Comparison of ENCODE assay signal across 12 cellular contexts in genomic region chr9:96852676-96853075, GRCh38. TPM values are rescaled to one million over a fixed set of nuclear protein-coding genes. Genes with fewer than 3 reads are reported as not detected.
DNase-seq lines count a peak whose midpoint lies in the region; ATAC-seq and TF ChIP-seq lines count a peak whose summit lies in the region.
"Had no signal": no experiment of that assay in that cellular context is flagged by ENCODE, and none has a peak within 500 bp of the region (broad histone marks: within the 10 kb centered on the region; RNA-seq: fewer than 3 reads in every experiment).

No MANE protein-coding gene starts in this region.

- no peak for ATAC-seq in HG02678 (IDR thresholded peaks at IDR 0.05; ENCODE audit: unreplicated experiment)
- no peak for ATAC-seq in upper lobe of left lung (ENCODE audit: low FRiP score in 2 of 2)
- no peak for ATAC-seq in mucosa of descending colon

- TF ChIP-seq CTCF in fibroblast of lung (conservative IDR thresholded peaks at IDR 0.05 in 1 of 2, IDR thresholded peaks at IDR 0.05 in 1 of 2; ENCODE audit: low read depth in 1 of 2, low read length in 2 of 2) (no peak), upper lobe of left lung (IDR thresholded peaks at IDR 0.05) (no peak), mucosa of descending colon (IDR thresholded peaks at IDR 0.05) (no peak)

- H3K27ac Mint-ChIP-seq in activated CD4-positive, alpha-beta T cell treated with anti-CD3 and anti-CD28 coated beads, Interleukin-2, amount 10 ng/mL, durations not matched to agents 7 days and 5 days: no peak overlapping the region

- H3K36me3 Mint-ChIP-seq in activated CD4-positive, alpha-beta T cell treated with anti-CD3 and anti-CD28 coated beads, Interleukin-2, amount 10 ng/mL, durations not matched to agents 7 days and 5 days (ENCODE audit: low read depth): peaks cover 29% of the 10 kb centered on the region

- H3K9me3 ChIP-seq in fibroblast of lung (ENCODE audit: control insufficient read depth, insufficient read depth, low read depth, low read length) (no peaks in the 10 kb centered on the region), skeletal muscle tissue (ENCODE audit: control insufficient read depth in 3 of 3, low read length in 3 of 3) (no peaks in the 10 kb centered on the region), upper lobe of left lung (no peaks in the 10 kb centered on the region), mucosa of descending colon (no peaks in the 10 kb centered on the region)

- TF ChIP-seq EP300 in upper lobe of left lung (IDR thresholded peaks at IDR 0.05): no peak

- H3K4me1 ChIP-seq in fibroblast of lung (ENCODE audit: control insufficient read depth, extremely low read depth, insufficient read depth, low read length) (peaks cover 4% of the 10 kb centered on the region), skeletal muscle tissue (ENCODE audit: control insufficient read depth in 3 of 3, insufficient read depth in 3 of 3, low read length in 3 of 3) (peaks cover 8 to 24% (median 9%) of the 10 kb centered on the region in 3 donors), upper lobe of left lung (peaks cover 9 to 32% (median 20%) of the 10 kb centered on the region in 4 donors), mucosa of descending colon (ENCODE audit: low read depth) (peaks cover 18% of the 10 kb centered on the region)

- no peak overlapping the region for H3K27ac ChIP-seq in fibroblast of lung (ENCODE audit: insufficient read depth, low read length)
- no peak overlapping the region for H3K27ac ChIP-seq in skeletal muscle tissue (ENCODE audit: low read depth, low read length)
- H3K27ac ChIP-seq in upper lobe of left lung: no peak overlapping the region

- H3K4me3 Mint-ChIP-seq in activated CD4-positive, alpha-beta T cell treated with anti-CD3 and anti-CD28 coated beads, Interleukin-2, amount 10 ng/mL, durations not matched to agents 7 days and 5 days: peak overlapping the region; percentile 100

- H3K27me3 ChIP-seq in fibroblast of lung (ENCODE audit: control insufficient read depth, insufficient read depth, low read length) (no peaks in the 10 kb centered on the region), skeletal muscle tissue (ENCODE audit: control insufficient read depth in 3 of 3, insufficient read depth in 3 of 3, low read length in 3 of 3) (no peaks in the 10 kb centered on the region), upper lobe of left lung (no peaks in the 10 kb centered on the region)
- H3K27me3 ChIP-seq: MG63 had no signal

- peak overlapping the region; percentile 90 for H3K4me2 ChIP-seq in fibroblast of lung (ENCODE audit: extremely low read depth, insufficient read depth, low read length)

- H3K4me1 Mint-ChIP-seq in activated CD4-positive, alpha-beta T cell treated with anti-CD3 and anti-CD28 coated beads, Interleukin-2, amount 10 ng/mL, durations not matched to agents 7 days and 5 days: peaks cover 43% of the 10 kb centered on the region

- H3K9ac ChIP-seq in fibroblast of lung (ENCODE audit: insufficient read depth, low read length) (no peak overlapping the region), skeletal muscle tissue (ENCODE audit: low read depth in 1 of 3, low read length in 3 of 3) (peak overlapping the region in 1 of 3 donors; percentile 76)

- CTCF ChIA-PET in activated CD4-positive, alpha-beta T cell treated with anti-CD3 and anti-CD28 coated beads, Interleukin-2, amount 10 ng/mL, durations not matched to agents 7 days and 5 days (lab: Charles Lee): no interaction called here

- H3K36me3 ChIP-seq in fibroblast of lung (ENCODE audit: control insufficient read depth, insufficient read depth, low read length): no peaks in the 10 kb centered on the region
- no peaks in the 10 kb centered on the region for H3K36me3 ChIP-seq in skeletal muscle tissue (ENCODE audit: control insufficient read depth in 3 of 3, insufficient read depth in 3 of 3, low read length in 3 of 3)
- H3K36me3 ChIP-seq in upper lobe of left lung: no peaks in the 10 kb centered on the region
- H3K36me3 ChIP-seq in mucosa of descending colon (ENCODE audit: low read depth): no peaks in the 10 kb centered on the region
- H3K36me3 ChIP-seq: MG63 had no signal

- H3K79me2 ChIP-seq in fibroblast of lung (ENCODE audit: control insufficient read depth, insufficient read depth, low read length): peaks cover 7% of the 10 kb centered on the region

- H3K4me3 ChIP-seq in fibroblast of lung (replicated peaks in 1 of 4; ENCODE audit: control extremely low read depth in 1 of 4, insufficient read depth in 1 of 4, low read depth in 3 of 4, low read length in 4 of 4): peak overlapping the region in 1 of 4 experiments; percentile 79
- peak overlapping the region; percentile 85 to 93 (median 88) for H3K4me3 ChIP-seq in skeletal muscle tissue (ENCODE audit: low read length in 3 of 3)
- H3K4me3 ChIP-seq in upper lobe of left lung: peak overlapping the region in 1 of 4 donors; percentile 88
- no peak overlapping the region for H3K4me3 ChIP-seq in mucosa of descending colon

- POLR2A ChIA-PET in activated CD4-positive, alpha-beta T cell treated with anti-CD3 and anti-CD28 coated beads, Interleukin-2, amount 10 ng/mL, durations not matched to agents 7 days and 5 days (lab: Charles Lee): no interaction called here

- no peaks in the 10 kb centered on the region for H4K20me1 ChIP-seq in fibroblast of lung (ENCODE audit: control insufficient read depth, extremely low read depth, insufficient read depth, low read length)

- H3K9me3 Mint-ChIP-seq in activated CD4-positive, alpha-beta T cell treated with anti-CD3 and anti-CD28 coated beads, Interleukin-2, amount 10 ng/mL, durations not matched to agents 7 days and 5 days: peaks cover 24% of the 10 kb centered on the region

- intact Hi-C loops in mucosa of descending colon (cut with DNase I, micrococcal nuclease): loop anchor here in 1 of 2 donors (10.0 kb wide), 1 partner anchor 542 kb away; no protein-coding TSS in a partner anchor

- WGBS in upper lobe of left lung, 2 donors: 84 to 92% methylated on average over 4 of the region's 4 CpGs

- no peak overlapping the region for H2AFZ ChIP-seq in fibroblast of lung (ENCODE audit: low read length)

- TF ChIP-seq POLR2A in upper lobe of left lung (IDR thresholded peaks at IDR 0.05): no peak

- no peak for DNase-seq in activated CD4-positive, alpha-beta T cell treated with anti-CD3 and anti-CD28 coated beads, Interleukin-2, amount 10 ng/mL, durations not matched to agents 7 days and 5 days
- DNase-seq in activated CD4-positive, alpha-beta T cell treated with anti-CD3 and anti-CD28 coated beads for 4 hours: no peak
- DNase-seq in SW480 (ENCODE audit: low spot score) (peak; percentile 16), fibroblast of lung (ENCODE audit: low read depth in 2 of 2) (peak in 1 of 2 donors; percentile 41), upper lobe of left lung (no peak), mucosa of descending colon (no peak)
- DNase-seq: activated CD4-positive, CD25-positive, alpha-beta regulatory T cell treated with anti-CD3 and anti-CD28 coated beads, Interleukin-2, amount 50 U/mL, for 72 hours; head of caudate nucleus; MG63; stimulated activated CD4-positive, alpha-beta T cell treated with anti-CD3 and anti-CD28 coated beads, Interleukin-1b, Interleukin-23, amount 100 ng/mL, for 48 hours had no signal

- H3K27me3 Mint-ChIP-seq in activated CD4-positive, alpha-beta T cell treated with anti-CD3 and anti-CD28 coated beads, Interleukin-2, amount 10 ng/mL, durations not matched to agents 7 days and 5 days: peaks cover 19% of the 10 kb centered on the region

RNA-seq across cellular contexts. Expression of gene ZNF782, which starts 1.6 kb away (rescaled TPM):
- 1 to 10 TPM; 4.1 to 5.9 TPM for total RNA-seq in activated CD4-positive, alpha-beta T cell treated with anti-CD3 and anti-CD28 coated beads, Interleukin-2, amount 10 ng/mL, durations not matched to agents 7 days and 5 days
- total RNA-seq in fibroblast of lung: 2.6 and 3.3 TPM in 2 replicates
- 1.2 and 1.4 TPM in 2 replicates for polyA plus RNA-seq in fibroblast of lung
- 1.2 and 1.4 TPM in 2 replicates for polyA plus RNA-seq in fibroblast of lung (2012)
- polyA minus RNA-seq in fibroblast of lung (ENCODE audit: low replicate concordance): 0.70 and 2.3 TPM in 2 replicates
- 5.2 TPM for total RNA-seq in skeletal muscle tissue
- total RNA-seq in upper lobe of left lung: 10 to 100 TPM in 2 of 6 donors, 1 to 10 TPM in 4; 4.4 to 17.8 (median 6.0) TPM
- total RNA-seq in mucosa of descending colon: 1 to 10 TPM; 5.5 to 9.6 (median 8.2) TPM
